ENCODE assay signal across 27 cellular contexts in the genomic region with DNA sequence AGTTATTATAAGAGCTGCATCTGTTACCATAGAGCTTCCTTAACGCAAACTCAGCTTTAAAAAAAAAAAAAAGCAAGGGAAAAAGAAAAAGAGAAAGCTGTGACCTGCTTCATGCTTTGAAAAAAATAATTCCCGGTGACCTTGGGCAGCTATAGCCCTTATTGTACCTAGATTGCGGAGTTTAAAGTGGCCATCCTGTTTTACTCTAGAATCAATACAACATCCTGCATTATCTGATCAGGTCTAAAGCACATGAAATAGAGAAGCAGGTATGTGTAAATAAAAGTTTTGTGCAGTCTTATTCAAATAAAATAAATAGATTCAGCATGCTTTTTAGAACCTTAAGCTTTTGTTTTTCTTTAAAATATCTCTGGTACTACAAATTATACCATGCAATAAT.
A peak's percentile ranks its signal among the peaks of the same experiment; 100 is the strongest.
DNase-seq lines count a peak whose midpoint lies in the region; ATAC-seq, FAIRE-seq and TF ChIP-seq lines count a peak whose summit lies in the region.
"Had no signal": no experiment of that assay in that cellular context is flagged by ENCODE, and none has a peak within 500 bp of the region (broad histone marks: within the 10 kb centered on the region; RNA-seq: fewer than 3 reads in every experiment).

No MANE protein-coding gene starts in this region.

- no peak for TF ChIP-seq RAD21 in K562 (CRISPR knock-in tag; conservative IDR thresholded peaks at IDR 0.05 in 1 of 2, IDR thresholded peaks at IDR 0.05 in 1 of 2)

- in situ Hi-C loops in K562 (cut with MboI), result no loop called here

- H3K27ac ChIP-seq in K562 (ENCODE audit: extremely low read depth, low read depth, low read length) (no peak overlapping the region), right lobe of liver (no peak overlapping the region), adrenal gland (no peak overlapping the region)
- H3K27ac ChIP-seq: 22Rv1, BLaER1 had no signal

- TF ChIP-seq EP300 in K562 (IDR thresholded peaks at IDR 0.05; ENCODE audit: low read length), result no peak

- H2AFZ ChIP-seq in K562 (ENCODE audit: low read depth, low read length), result no peak overlapping the region

- H3K36me3 ChIP-seq in K562 (ENCODE audit: control insufficient read depth, insufficient read depth, low read length), result peaks cover 11% of the 10 kb centered on the region
- H3K36me3 ChIP-seq in right lobe of liver, result no peaks in the 10 kb centered on the region
- no peaks in the 10 kb centered on the region for H3K36me3 ChIP-seq in adrenal gland (replicated peaks in 1 of 2)
- H3K36me3 ChIP-seq: BE2C had no signal

- H3K9me3 ChIP-seq in K562 (replicated peaks; ENCODE audit: control insufficient read depth, insufficient read depth, low read depth, low read length), result no peaks in the 10 kb centered on the region
- H3K9me3 ChIP-seq in right lobe of liver, result no peaks in the 10 kb centered on the region
- H3K9me3 ChIP-seq in adrenal gland (replicated peaks in 1 of 3), result no peaks in the 10 kb centered on the region
- H3K9me3 ChIP-seq: BE2C, BLaER1 had no signal

- no TSS peak for BruUV-seq in K562 (replicated peaks; lab: Mats Ljungman, UMichigan)

- intact Hi-C loops in K562 (cut with micrococcal nuclease), result no loop called here
- intact Hi-C loops in right lobe of liver (cut with DNase I), result no loop called here
- intact Hi-C loops in Right ventricle myocardium superior (cut with DNase I), result loop anchor here (10.0 kb wide), 1 partner anchor 59 kb away; no protein-coding TSS in a partner anchor
- intact Hi-C loops in adrenal gland (cut with DNase I), result no loop called here

- DNase-seq in HFFc6 (no peak), K562 (ENCODE audit: extremely low read depth in 1 of 4, low spot score in 3 of 4) (no peak), right lobe of liver (no peak), Right ventricle myocardium superior (no peak), GM03348 (ENCODE audit: low spot score) (no peak), adrenal gland (no peak)
- DNase-seq: ACHN; BE2C; C1 segment of cervical spinal cord; CD4-positive, alpha-beta memory T cell; CD4-positive, CD25-positive, alpha-beta regulatory T cell; CD8-positive, alpha-beta memory T cell; COR-L47; DMS 273 treated with DMSO at 0.1 percent for 48 hours; DMS153; DMS53; DMS79; DND-41; GDM1 had no signal

- H3K9ac ChIP-seq in K562 (ENCODE audit: insufficient read depth in 1 of 2, low read depth in 2 of 2, low read length in 2 of 2), result no peak overlapping the region
- H3K9ac ChIP-seq: BLaER1 had no signal

- no peak for ATAC-seq in K562
- ATAC-seq in right lobe of liver, result peak; percentile 37 to 82 (median 53)
- no peak for ATAC-seq in Right ventricle myocardium superior (ENCODE audit: poor library complexity)
- ATAC-seq in HG03159 (IDR thresholded peaks at IDR 0.05; ENCODE audit: unreplicated experiment), result no peak

- TF ChIP-seq CTCF in HFFc6 (IDR thresholded peaks at IDR 0.05), result no peak
- no peak for TF ChIP-seq CTCF in K562 (IDR thresholded peaks at IDR 0.05 in 2 of 3, conservative IDR thresholded peaks at IDR 0.05 in 1 of 3; ENCODE audit: insufficient read depth in 2 of 3, low read depth in 1 of 3, low read length in 3 of 3)
- no peak for TF ChIP-seq CTCF in right lobe of liver (IDR thresholded peaks at IDR 0.05)
- no peak for TF ChIP-seq CTCF in adrenal gland (IDR thresholded peaks at IDR 0.05)

- no peaks in the 10 kb centered on the region for H3K27me3 Mint-ChIP-seq in HFFc6 (ENCODE audit: insufficient read depth)
- H3K27me3 Mint-ChIP-seq: CD4-positive, alpha-beta memory T cell; CD4-positive, CD25-positive, alpha-beta regulatory T cell; CD8-positive, alpha-beta memory T cell had no signal

- no peaks in the 10 kb centered on the region for H3K9me1 ChIP-seq in K562 (ENCODE audit: control insufficient read depth, insufficient read depth, low read length)

- no peak overlapping the region for H3K4me2 ChIP-seq in K562 (ENCODE audit: insufficient read depth, low read length)
- H3K4me2 ChIP-seq: BLaER1 had no signal

- H3K4me1 ChIP-seq in K562 (replicated peaks in 1 of 2; ENCODE audit: control insufficient read depth in 2 of 2, insufficient read depth in 2 of 2, low read length in 2 of 2) (0 out of 5 replicates have a peak, but pooled peaks cover 0 to 2% of the 10 kb centered on the region in 2 experiments), right lobe of liver (peaks cover 0 to 8% (median 0%) of the 10 kb centered on the region in 4 donors), adrenal gland (replicated peaks in 1 of 2) (no peaks in the 10 kb centered on the region)
- H3K4me1 ChIP-seq: BE2C, BLaER1 had no signal

- peaks cover 5% of the 10 kb centered on the region; the same call in 2 of the 3 replicates for H3K79me2 ChIP-seq in K562 (ENCODE audit: control insufficient read depth, insufficient read depth, low read length)

- peaks cover 27% of the 10 kb centered on the region for H3K4me1 Mint-ChIP-seq in HFFc6 (ENCODE audit: low read depth)
- H3K4me1 Mint-ChIP-seq: CD14-positive monocyte had no signal

- no peaks in the 10 kb centered on the region for H4K20me1 ChIP-seq in K562 (replicated peaks; ENCODE audit: control insufficient read depth, insufficient read depth, low read length)
- H4K20me1 ChIP-seq: BLaER1 had no signal

- H3K4me3 Mint-ChIP-seq in HFFc6, result no peak overlapping the region
- H3K4me3 Mint-ChIP-seq: CD14-positive monocyte; CD4-positive, alpha-beta memory T cell; CD4-positive, CD25-positive, alpha-beta regulatory T cell; CD8-positive, alpha-beta memory T cell had no signal

- 0 out of 2 replicates have a peak overlapping the region, but pooled peaks have one; percentile 20 for H3K27ac Mint-ChIP-seq in HFFc6
- H3K27ac Mint-ChIP-seq: CD14-positive monocyte had no signal

- H3K36me3 Mint-ChIP-seq in HFFc6 (ENCODE audit: low read depth), result no peaks in the 10 kb centered on the region

- H3K27me3 ChIP-seq in K562 (ENCODE audit: control insufficient read depth in 2 of 2, insufficient read depth in 2 of 2, low read length in 2 of 2) (no peaks in the 10 kb centered on the region), right lobe of liver (no peaks in the 10 kb centered on the region), adrenal gland (no peaks in the 10 kb centered on the region)
- H3K27me3 ChIP-seq: BE2C, BLaER1 had no signal

- POLR2A ChIA-PET in K562 (lab: Yijun Ruan, JAX), result interaction anchor here (1.4 to 1.7 kb wide), 2 partner anchors 29 to 76 kb away, joined by 3 to 4 read pairs; no protein-coding TSS in a partner anchor

- TF ChIP-seq POLR2A in K562 (conservative IDR thresholded peaks at IDR 0.05), result no peak
- TF ChIP-seq POLR2A in right lobe of liver (IDR thresholded peaks at IDR 0.05), result no peak
- TF ChIP-seq POLR2A in adrenal gland (IDR thresholded peaks at IDR 0.05), result no peak

- H3K4me3 ChIP-seq in K562 (no peak overlapping the region), right lobe of liver (no peak overlapping the region), adrenal gland (no peak overlapping the region)
- H3K4me3 ChIP-seq: BLaER1 had no signal

- 92% methylated on average over 3 of the region's 3 CpGs for WGBS in K562 (ENCODE audit: insufficient coverage, low coverage, missing lambda C conversion rate)
- WGBS in right lobe of liver (ENCODE audit: insufficient coverage, low coverage, low lambda C conversion rate, missing lambda C conversion rate), result 37% methylated on average over 3 of the region's 3 CpGs
- 67 to 70% (median 68%) methylated on average over 3 of the region's 3 CpGs for WGBS in adrenal gland, 4 donors

- no peak for FAIRE-seq in K562 (lab: Jason Lieb, UNC)
- peak; percentile 51 for FAIRE-seq in islet of Langerhans (lab: Jason Lieb, UNC)
- FAIRE-seq: A204.1, GM12891, GM19239 had no signal

- H3K9me3 Mint-ChIP-seq in HFFc6, result no peaks in the 10 kb centered on the region
- H3K9me3 Mint-ChIP-seq: CD14-positive monocyte; CD4-positive, alpha-beta memory T cell; CD4-positive, CD25-positive, alpha-beta regulatory T cell; CD8-positive, alpha-beta memory T cell had no signal

- CTCF ChIA-PET in K562 (lab: Yijun Ruan, JAX; ENCODE audit: low intra/inter-chr PET ratio), result no interaction called here

TF ChIP-seq in K562, 482 proteins besides CTCF, POLR2A, EP300 and RAD21:
- no peak for TF ChIP-seq XRCC4 (IDR thresholded peaks at IDR 0.05; ENCODE audit: extremely low read depth, insufficient read depth, insufficient read length)
- TF ChIP-seq ZNF316 (IDR thresholded peaks at IDR 0.05), result peak; percentile 52; the same call in 1 of the 2 replicates
- TF ChIP-seq ZNF232 (CRISPR knock-in tag; IDR thresholded peaks at IDR 0.05), result no peak

Comparison
In these comparisons a context has a peak if more than half of its experiments do, and no peak if none do; other contexts are left out.
1. ATAC-seq: peak in right lobe of liver (4 of 4); none in K562 (single experiment), Right ventricle myocardium superior (single experiment) and HG03159 (single experiment).